1 cellular context compared by ENCODE assay signal in the genomic region with DNA sequence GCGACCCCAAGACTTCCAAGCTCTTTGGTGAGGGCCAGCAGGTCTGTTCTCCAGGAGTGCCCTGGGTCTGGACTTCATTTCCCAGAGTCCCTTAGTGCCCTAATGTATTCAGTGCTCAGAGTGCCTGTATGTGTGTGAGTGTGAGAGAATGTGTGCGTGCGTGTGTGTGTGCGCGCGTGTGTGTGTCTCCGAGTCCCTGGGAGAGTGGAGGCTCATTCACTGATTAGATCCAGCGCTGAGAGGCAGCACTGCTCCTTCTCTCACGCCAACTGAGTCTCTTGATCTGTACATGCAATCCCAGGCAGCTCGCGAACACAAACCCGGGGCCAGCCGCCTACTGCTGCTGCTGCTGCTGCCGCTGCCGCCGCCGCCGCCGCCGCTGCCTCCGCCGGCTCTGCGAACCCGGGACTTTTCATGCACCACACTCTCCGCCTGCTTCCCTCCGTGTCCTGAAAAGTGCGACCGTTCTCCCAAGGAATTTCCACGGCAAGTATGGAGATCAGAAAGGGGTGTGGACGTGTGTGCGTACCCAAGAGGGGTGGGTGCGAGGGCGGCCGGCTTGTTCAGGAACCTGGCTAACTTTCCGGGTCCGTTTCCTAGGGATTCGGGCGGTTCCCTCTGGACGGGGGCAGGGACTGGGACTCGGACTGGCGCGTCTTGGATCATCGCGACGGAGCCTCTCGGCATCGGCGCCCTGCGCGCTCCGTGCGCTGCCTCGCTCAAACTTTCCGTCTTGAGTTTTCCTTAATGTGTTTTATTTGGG.
TF ChIP-seq lines count a peak whose summit lies in the region.

A gene (plus strand): TSS at position 215 of the 763 bp plus-strand sequence.

TF ChIP-seq in H1, 55 proteins besides CTCF, POLR2A, EP300 and RAD21:
- TF ChIP-seq BCL11A (IDR thresholded peaks at IDR 0.05; ENCODE audit: low read depth in 2 of 2, low read length in 2 of 2) = no peak
- no peak for TF ChIP-seq KDM5A (IDR thresholded peaks at IDR 0.05; ENCODE audit: low read length)
- no peak for TF ChIP-seq GTF2F1 (IDR thresholded peaks at IDR 0.05; ENCODE audit: borderline replicate concordance, low read depth, low read length)
- peak; percentile 51 for TF ChIP-seq TBP (IDR thresholded peaks at IDR 0.05; ENCODE audit: low read depth, low read length)
- peak; percentile 32; the same call in 1 of the 2 replicates for TF ChIP-seq RBBP5 (IDR thresholded peaks at IDR 0.05; ENCODE audit: borderline replicate concordance, low read depth, low read length)
- TF ChIP-seq JUN (IDR thresholded peaks at IDR 0.05; ENCODE audit: low read depth, low read length) = no peak
- no peak for TF ChIP-seq NANOG (IDR thresholded peaks at IDR 0.05; ENCODE audit: insufficient read depth, low read depth, low read length, poor library complexity, severe bottlenecking)
- TF ChIP-seq, protein P1, sequence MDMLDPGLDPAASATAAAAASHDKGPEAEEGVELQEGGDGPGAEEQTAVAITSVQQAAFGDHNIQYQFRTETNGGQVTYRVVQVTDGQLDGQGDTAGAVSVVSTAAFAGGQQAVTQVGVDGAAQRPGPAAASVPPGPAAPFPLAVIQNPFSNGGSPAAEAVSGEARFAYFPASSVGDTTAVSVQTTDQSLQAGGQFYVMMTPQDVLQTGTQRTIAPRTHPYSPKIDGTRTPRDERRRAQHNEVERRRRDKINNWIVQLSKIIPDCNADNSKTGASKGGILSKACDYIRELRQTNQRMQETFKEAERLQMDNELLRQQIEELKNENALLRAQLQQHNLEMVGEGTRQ (IDR thresholded peaks at IDR 0.05; ENCODE audit: low read length) = no peak
- no peak for TF ChIP-seq CHD1 (IDR thresholded peaks at IDR 0.05; ENCODE audit: low read depth, low read length)
- peak; percentile 4; the same call in 1 of the 2 replicates for TF ChIP-seq CHD2 (IDR thresholded peaks at IDR 0.05; ENCODE audit: low read length)
- no peak for TF ChIP-seq FOSL1 (IDR thresholded peaks at IDR 0.05; ENCODE audit: insufficient read depth, low read depth, low read length)
- no peak for TF ChIP-seq SP4 (IDR thresholded peaks at IDR 0.05; ENCODE audit: low read length)
- TF ChIP-seq, protein P2, sequence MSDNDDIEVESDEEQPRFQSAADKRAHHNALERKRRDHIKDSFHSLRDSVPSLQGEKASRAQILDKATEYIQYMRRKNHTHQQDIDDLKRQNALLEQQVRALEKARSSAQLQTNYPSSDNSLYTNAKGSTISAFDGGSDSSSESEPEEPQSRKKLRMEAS (IDR thresholded peaks at IDR 0.05) = peak; percentile 48; the same call in 1 of the 2 replicates
- no peak for TF ChIP-seq CBX5 (IDR thresholded peaks at IDR 0.05; ENCODE audit: low read depth, low read length)
- TF ChIP-seq, protein P3, sequence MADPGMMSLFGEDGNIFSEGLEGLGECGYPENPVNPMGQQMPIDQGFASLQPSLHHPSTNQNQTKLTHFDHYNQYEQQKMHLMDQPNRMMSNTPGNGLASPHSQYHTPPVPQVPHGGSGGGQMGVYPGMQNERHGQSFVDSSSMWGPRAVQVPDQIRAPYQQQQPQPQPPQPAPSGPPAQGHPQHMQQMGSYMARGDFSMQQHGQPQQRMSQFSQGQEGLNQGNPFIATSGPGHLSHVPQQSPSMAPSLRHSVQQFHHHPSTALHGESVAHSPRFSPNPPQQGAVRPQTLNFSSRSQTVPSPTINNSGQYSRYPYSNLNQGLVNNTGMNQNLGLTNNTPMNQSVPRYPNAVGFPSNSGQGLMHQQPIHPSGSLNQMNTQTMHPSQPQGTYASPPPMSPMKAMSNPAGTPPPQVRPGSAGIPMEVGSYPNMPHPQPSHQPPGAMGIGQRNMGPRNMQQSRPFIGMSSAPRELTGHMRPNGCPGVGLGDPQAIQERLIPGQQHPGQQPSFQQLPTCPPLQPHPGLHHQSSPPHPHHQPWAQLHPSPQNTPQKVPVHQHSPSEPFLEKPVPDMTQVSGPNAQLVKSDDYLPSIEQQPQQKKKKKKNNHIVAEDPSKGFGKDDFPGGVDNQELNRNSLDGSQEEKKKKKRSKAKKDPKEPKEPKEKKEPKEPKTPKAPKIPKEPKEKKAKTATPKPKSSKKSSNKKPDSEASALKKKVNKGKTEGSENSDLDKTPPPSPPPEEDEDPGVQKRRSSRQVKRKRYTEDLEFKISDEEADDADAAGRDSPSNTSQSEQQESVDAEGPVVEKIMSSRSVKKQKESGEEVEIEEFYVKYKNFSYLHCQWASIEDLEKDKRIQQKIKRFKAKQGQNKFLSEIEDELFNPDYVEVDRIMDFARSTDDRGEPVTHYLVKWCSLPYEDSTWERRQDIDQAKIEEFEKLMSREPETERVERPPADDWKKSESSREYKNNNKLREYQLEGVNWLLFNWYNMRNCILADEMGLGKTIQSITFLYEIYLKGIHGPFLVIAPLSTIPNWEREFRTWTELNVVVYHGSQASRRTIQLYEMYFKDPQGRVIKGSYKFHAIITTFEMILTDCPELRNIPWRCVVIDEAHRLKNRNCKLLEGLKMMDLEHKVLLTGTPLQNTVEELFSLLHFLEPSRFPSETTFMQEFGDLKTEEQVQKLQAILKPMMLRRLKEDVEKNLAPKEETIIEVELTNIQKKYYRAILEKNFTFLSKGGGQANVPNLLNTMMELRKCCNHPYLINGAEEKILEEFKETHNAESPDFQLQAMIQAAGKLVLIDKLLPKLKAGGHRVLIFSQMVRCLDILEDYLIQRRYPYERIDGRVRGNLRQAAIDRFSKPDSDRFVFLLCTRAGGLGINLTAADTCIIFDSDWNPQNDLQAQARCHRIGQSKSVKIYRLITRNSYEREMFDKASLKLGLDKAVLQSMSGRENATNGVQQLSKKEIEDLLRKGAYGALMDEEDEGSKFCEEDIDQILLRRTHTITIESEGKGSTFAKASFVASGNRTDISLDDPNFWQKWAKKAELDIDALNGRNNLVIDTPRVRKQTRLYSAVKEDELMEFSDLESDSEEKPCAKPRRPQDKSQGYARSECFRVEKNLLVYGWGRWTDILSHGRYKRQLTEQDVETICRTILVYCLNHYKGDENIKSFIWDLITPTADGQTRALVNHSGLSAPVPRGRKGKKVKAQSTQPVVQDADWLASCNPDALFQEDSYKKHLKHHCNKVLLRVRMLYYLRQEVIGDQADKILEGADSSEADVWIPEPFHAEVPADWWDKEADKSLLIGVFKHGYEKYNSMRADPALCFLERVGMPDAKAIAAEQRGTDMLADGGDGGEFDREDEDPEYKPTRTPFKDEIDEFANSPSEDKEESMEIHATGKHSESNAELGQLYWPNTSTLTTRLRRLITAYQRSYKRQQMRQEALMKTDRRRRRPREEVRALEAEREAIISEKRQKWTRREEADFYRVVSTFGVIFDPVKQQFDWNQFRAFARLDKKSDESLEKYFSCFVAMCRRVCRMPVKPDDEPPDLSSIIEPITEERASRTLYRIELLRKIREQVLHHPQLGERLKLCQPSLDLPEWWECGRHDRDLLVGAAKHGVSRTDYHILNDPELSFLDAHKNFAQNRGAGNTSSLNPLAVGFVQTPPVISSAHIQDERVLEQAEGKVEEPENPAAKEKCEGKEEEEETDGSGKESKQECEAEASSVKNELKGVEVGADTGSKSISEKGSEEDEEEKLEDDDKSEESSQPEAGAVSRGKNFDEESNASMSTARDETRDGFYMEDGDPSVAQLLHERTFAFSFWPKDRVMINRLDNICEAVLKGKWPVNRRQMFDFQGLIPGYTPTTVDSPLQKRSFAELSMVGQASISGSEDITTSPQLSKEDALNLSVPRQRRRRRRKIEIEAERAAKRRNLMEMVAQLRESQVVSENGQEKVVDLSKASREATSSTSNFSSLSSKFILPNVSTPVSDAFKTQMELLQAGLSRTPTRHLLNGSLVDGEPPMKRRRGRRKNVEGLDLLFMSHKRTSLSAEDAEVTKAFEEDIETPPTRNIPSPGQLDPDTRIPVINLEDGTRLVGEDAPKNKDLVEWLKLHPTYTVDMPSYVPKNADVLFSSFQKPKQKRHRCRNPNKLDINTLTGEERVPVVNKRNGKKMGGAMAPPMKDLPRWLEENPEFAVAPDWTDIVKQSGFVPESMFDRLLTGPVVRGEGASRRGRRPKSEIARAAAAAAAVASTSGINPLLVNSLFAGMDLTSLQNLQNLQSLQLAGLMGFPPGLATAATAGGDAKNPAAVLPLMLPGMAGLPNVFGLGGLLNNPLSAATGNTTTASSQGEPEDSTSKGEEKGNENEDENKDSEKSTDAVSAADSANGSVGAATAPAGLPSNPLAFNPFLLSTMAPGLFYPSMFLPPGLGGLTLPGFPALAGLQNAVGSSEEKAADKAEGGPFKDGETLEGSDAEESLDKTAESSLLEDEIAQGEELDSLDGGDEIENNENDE (IDR thresholded peaks at IDR 0.05; ENCODE audit: insufficient replicate concordance, low read length) = no peak
- no peak for TF ChIP-seq SP2 (IDR thresholded peaks at IDR 0.05; ENCODE audit: low read length)
- no peak for TF ChIP-seq NRF1 (IDR thresholded peaks at IDR 0.05; ENCODE audit: low read depth, low read length)
- TF ChIP-seq PHF8 (conservative IDR thresholded peaks at IDR 0.05; ENCODE audit: low read depth, low read length) = peak; percentile 28; the same call in 1 of the 2 replicates
- no peak; the same call in 1 of the 2 replicates for TF ChIP-seq YY1 (IDR thresholded peaks at IDR 0.05; ENCODE audit: low read depth, low read length)
- TF ChIP-seq TAF7 (optimal IDR thresholded peaks at IDR 0.05; ENCODE audit: borderline replicate concordance, low read depth, low read length) = no peak
- TF ChIP-seq SIRT6 (IDR thresholded peaks at IDR 0.05; ENCODE audit: low read length) = no peak
- TF ChIP-seq JUND (IDR thresholded peaks at IDR 0.05; ENCODE audit: low read length) = no peak
- peak; percentile 78 for TF ChIP-seq TEAD4 (IDR thresholded peaks at IDR 0.05; ENCODE audit: low read depth, low read length)
- no peak for TF ChIP-seq MAFK (IDR thresholded peaks at IDR 0.05; ENCODE audit: low read depth, low read length)
- TF ChIP-seq TAF1 (IDR thresholded peaks at IDR 0.05; ENCODE audit: low read depth, low read length) = peak; percentile 45; the same call in 1 of the 2 replicates
- peak; percentile 17 to 76; a peak in 1 of 4 replicates for TF ChIP-seq HDAC2 (IDR thresholded peaks at IDR 0.05; ENCODE audit: borderline replicate concordance in 1 of 2, low read depth in 2 of 2, low read length in 2 of 2)
- TF ChIP-seq, protein P4, sequence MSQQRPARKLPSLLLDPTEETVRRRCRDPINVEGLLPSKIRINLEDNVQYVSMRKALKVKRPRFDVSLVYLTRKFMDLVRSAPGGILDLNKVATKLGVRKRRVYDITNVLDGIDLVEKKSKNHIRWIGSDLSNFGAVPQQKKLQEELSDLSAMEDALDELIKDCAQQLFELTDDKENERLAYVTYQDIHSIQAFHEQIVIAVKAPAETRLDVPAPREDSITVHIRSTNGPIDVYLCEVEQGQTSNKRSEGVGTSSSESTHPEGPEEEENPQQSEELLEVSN (IDR thresholded peaks at IDR 0.05) = no peak
- no peak for TF ChIP-seq CBX8 (IDR thresholded peaks at IDR 0.05; ENCODE audit: borderline replicate concordance, low read depth, low read length)
- no peak for TF ChIP-seq BRCA1 (IDR thresholded peaks at IDR 0.05; ENCODE audit: low read depth, low read length)
- no peak for TF ChIP-seq RXRA (IDR thresholded peaks at IDR 0.05; ENCODE audit: insufficient read depth, low read depth, low read length)
- TF ChIP-seq HDAC6 (IDR thresholded peaks at IDR 0.05; ENCODE audit: low read depth, low read length) = no peak
- TF ChIP-seq CEBPB (IDR thresholded peaks at IDR 0.05; ENCODE audit: low read depth, low read length) = no peak
- 0 out of 2 replicates have a peak, but pooled peaks have one; percentile 10 for TF ChIP-seq KDM1A (IDR thresholded peaks at IDR 0.05; ENCODE audit: borderline replicate concordance, low read length)
- TF ChIP-seq, protein P5, sequence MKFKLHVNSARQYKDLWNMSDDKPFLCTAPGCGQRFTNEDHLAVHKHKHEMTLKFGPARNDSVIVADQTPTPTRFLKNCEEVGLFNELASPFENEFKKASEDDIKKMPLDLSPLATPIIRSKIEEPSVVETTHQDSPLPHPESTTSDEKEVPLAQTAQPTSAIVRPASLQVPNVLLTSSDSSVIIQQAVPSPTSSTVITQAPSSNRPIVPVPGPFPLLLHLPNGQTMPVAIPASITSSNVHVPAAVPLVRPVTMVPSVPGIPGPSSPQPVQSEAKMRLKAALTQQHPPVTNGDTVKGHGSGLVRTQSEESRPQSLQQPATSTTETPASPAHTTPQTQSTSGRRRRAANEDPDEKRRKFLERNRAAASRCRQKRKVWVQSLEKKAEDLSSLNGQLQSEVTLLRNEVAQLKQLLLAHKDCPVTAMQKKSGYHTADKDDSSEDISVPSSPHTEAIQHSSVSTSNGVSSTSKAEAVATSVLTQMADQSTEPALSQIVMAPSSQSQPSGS (IDR thresholded peaks at IDR 0.05; ENCODE audit: low read length) = no peak
- no peak; the same call in 1 of the 2 replicates for TF ChIP-seq POLR2AphosphoS5 (IDR thresholded peaks at IDR 0.05; ENCODE audit: low read depth, low read length)
- TF ChIP-seq, protein P6, sequence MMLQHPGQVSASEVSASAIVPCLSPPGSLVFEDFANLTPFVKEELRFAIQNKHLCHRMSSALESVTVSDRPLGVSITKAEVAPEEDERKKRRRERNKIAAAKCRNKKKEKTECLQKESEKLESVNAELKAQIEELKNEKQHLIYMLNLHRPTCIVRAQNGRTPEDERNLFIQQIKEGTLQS (IDR thresholded peaks at IDR 0.05; ENCODE audit: insufficient read depth, low read depth, low read length) = no peak
- no peak for TF ChIP-seq SAP30 (IDR thresholded peaks at IDR 0.05; ENCODE audit: insufficient read depth, insufficient replicate concordance, low read length)
- no peak for TF ChIP-seq ZNF274 (IDR thresholded peaks at IDR 0.05; ENCODE audit: borderline replicate concordance, extremely low read depth, low read length)
- TF ChIP-seq TCF12 (IDR thresholded peaks at IDR 0.05; ENCODE audit: low read depth, low read length) = no peak
- TF ChIP-seq EZH2 (IDR thresholded peaks at IDR 0.05; ENCODE audit: low read depth, low read length, severe bottlenecking) = no peak
- no peak for TF ChIP-seq EGR1 (IDR thresholded peaks at IDR 0.05; ENCODE audit: borderline replicate concordance, low read depth, low read length)
- peak; percentile 48 for TF ChIP-seq SIX5 (IDR thresholded peaks at IDR 0.05; ENCODE audit: low read depth, low read length)
- peak; percentile 71 for TF ChIP-seq BACH1 (IDR thresholded peaks at IDR 0.05; ENCODE audit: low read length)
- TF ChIP-seq ASH2L (IDR thresholded peaks at IDR 0.05; ENCODE audit: low read length) = peak; percentile 79
- no peak for TF ChIP-seq SRF (IDR thresholded peaks at IDR 0.05; ENCODE audit: low read depth, low read length)
- TF ChIP-seq SP1 (IDR thresholded peaks at IDR 0.05; ENCODE audit: low read depth, low read length) = no peak
- TF ChIP-seq GABPA (IDR thresholded peaks at IDR 0.05; ENCODE audit: borderline replicate concordance, insufficient read depth, low read length) = no peak
- peak; percentile 87 for TF ChIP-seq KDM4A (IDR thresholded peaks at IDR 0.05; ENCODE audit: low read depth, low read length, severe bottlenecking)
- TF ChIP-seq RNF2 (IDR thresholded peaks at IDR 0.05; ENCODE audit: borderline replicate concordance, low read depth, low read length, missing control alignments, poor library complexity, severe bottlenecking) = no peak
- TF ChIP-seq CTBP2 (IDR thresholded peaks at IDR 0.05; ENCODE audit: borderline replicate concordance, insufficient read depth, insufficient read length, low read length) = peak; percentile 67
- no peak for TF ChIP-seq POU5F1 (IDR thresholded peaks at IDR 0.05; ENCODE audit: low read depth, low read length)
- peak; percentile 48; the same call in 1 of the 2 replicates for TF ChIP-seq SUZ12 (IDR thresholded peaks at IDR 0.05; ENCODE audit: low read length)
- peak in 1 of 2 experiments; percentile 80; a peak in 2 of 4 replicates for TF ChIP-seq SIN3A (conservative IDR thresholded peaks at IDR 0.05 in 1 of 2, IDR thresholded peaks at IDR 0.05 in 1 of 2; ENCODE audit: low read depth in 1 of 2, low read length in 2 of 2)
- no peak for TF ChIP-seq RFX5 (IDR thresholded peaks at IDR 0.05; ENCODE audit: borderline replicate concordance, low read depth, low read length)
- 0 out of 2 replicates have a peak, but pooled peaks have one; percentile 31 for TF ChIP-seq CREB1 (IDR thresholded peaks at IDR 0.05)
